8 cellular contexts compared by ENCODE assay signal in the genomic region with DNA sequence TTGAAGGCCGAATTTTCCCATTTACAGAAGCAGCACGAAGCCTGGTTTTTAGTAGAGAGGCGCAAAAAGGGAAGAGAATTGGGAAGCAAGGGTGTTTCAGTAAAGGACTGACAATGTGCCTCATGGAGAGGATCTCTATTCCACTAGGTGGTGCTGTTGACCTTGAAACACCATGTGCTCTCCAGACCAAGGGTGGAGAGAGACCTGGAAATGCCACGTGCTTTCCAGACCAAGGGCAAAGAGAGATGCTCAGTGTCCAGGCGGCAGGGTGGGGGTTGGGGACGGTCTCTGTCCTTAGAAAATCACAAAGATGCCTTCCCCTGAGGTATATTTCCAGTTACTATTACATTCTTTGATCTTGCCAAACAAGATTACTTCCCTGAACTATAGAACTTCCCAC.
DNase-seq lines count a peak whose midpoint lies in the region; ATAC-seq and TF ChIP-seq lines count a peak whose summit lies in the region.

No MANE protein-coding gene starts in this region.

- H3K9me2 ChIP-seq in GM23248 (ENCODE audit: insufficient read depth): no peaks in the 10 kb centered on the region

- H2AK5ac ChIP-seq in trophoblast cell (ENCODE audit: low read length): no peak overlapping the region

- no peak overlapping the region for H2BK12ac ChIP-seq in trophoblast cell (ENCODE audit: low read length)

- H3K79me2 ChIP-seq in GM23248 (ENCODE audit: insufficient read depth) (no peaks in the 10 kb centered on the region), trophoblast cell (ENCODE audit: control insufficient read depth, insufficient read depth, low read length, poor library complexity) (no peaks in the 10 kb centered on the region)

- peak; percentile 67 for TF ChIP-seq CTCF in epithelial cell of proximal tubule (conservative IDR thresholded peaks at IDR 0.05; ENCODE audit: low read depth, low read length)

- in situ Hi-C loops in GM23248 (cut with MboI): no loop called here

- no peak overlapping the region for H3K23ac ChIP-seq in trophoblast cell (ENCODE audit: low read length)

- intact Hi-C loops in aorta (cut with DNase I): no loop called here

- H3K14ac ChIP-seq in trophoblast cell (ENCODE audit: low read length): no peak overlapping the region

- no peak overlapping the region for H4K91ac ChIP-seq in trophoblast cell (ENCODE audit: low read depth, low read length)

- no peaks in the 10 kb centered on the region for H3K27me3 ChIP-seq in GM23248 (replicated peaks; ENCODE audit: insufficient read depth)
- H3K27me3 ChIP-seq in trophoblast cell (ENCODE audit: insufficient read depth, low read length): no peaks in the 10 kb centered on the region
- peaks cover 0 to 2% of the 10 kb centered on the region in 2 donors for H3K27me3 ChIP-seq in aorta (ENCODE audit: control insufficient read depth in 1 of 2, insufficient read depth in 2 of 2, low read length in 1 of 2)

- no peak overlapping the region for H3K27ac ChIP-seq in GM23248
- H3K27ac ChIP-seq in trophoblast cell (ENCODE audit: low read depth, low read length): no peak overlapping the region
- no peak overlapping the region for H3K27ac ChIP-seq in aorta (ENCODE audit: low read depth in 1 of 2, low read length in 2 of 2)

- H2AFZ ChIP-seq in GM23248: no peak overlapping the region
- H2AFZ ChIP-seq in trophoblast cell (ENCODE audit: insufficient read depth, low read length, poor library complexity): no peak overlapping the region

- H3K4me2 ChIP-seq in GM23248 (ENCODE audit: unreplicated experiment): no peak overlapping the region
- no peak overlapping the region for H3K4me2 ChIP-seq in trophoblast cell (ENCODE audit: low read length)

- WGBS in GM23248 (ENCODE audit: low coverage in 1 of 2, low lambda C conversion rate in 2 of 2, missing lambda C conversion rate in 2 of 2), 2 experiments: 32 to 36% methylated on average over 6 of the region's 6 CpGs
- WGBS in trophoblast cell (ENCODE audit: extremely low coverage, insufficient coverage, insufficient read length): no CpG with 5 or more reads among the region's 6 CpGs
- 70 to 74% methylated on average over 6 of the region's 6 CpGs for WGBS in aorta, 2 donors

- H3K4me1 ChIP-seq in GM23248 (ENCODE audit: insufficient read depth) (no peaks in the 10 kb centered on the region), trophoblast cell (ENCODE audit: control insufficient read depth in 1 of 2, insufficient read depth in 2 of 2, low read length in 2 of 2) (no peaks in the 10 kb centered on the region), aorta (ENCODE audit: control insufficient read depth in 1 of 2, insufficient read depth in 2 of 2, low read length in 2 of 2) (no peaks in the 10 kb centered on the region)

- ATAC-seq in HG03108 (IDR thresholded peaks at IDR 0.05; ENCODE audit: unreplicated experiment): no peak
- no peak for ATAC-seq in aorta (ENCODE audit: low FRiP score)

- no peaks in the 10 kb centered on the region for H4K20me1 ChIP-seq in GM23248 (ENCODE audit: insufficient read depth)

- no peaks in the 10 kb centered on the region for H3K79me1 ChIP-seq in trophoblast cell (ENCODE audit: low read length)

- H3K18ac ChIP-seq in trophoblast cell (ENCODE audit: low read length): no peak overlapping the region

- DNase-seq in AG08396 (ENCODE audit: low spot score) (peak; percentile 19), GM23248 (peak; percentile 68), OCI-M1 (lab: John Stamatoyannopoulos, UW) (peak; percentile 9), epithelial cell of proximal tubule (ENCODE audit: low read depth) (no peak), trophoblast cell (peak; percentile 46 to 86), NCI-H2107 (lab: John Stamatoyannopoulos, UW) (no peak), aorta (no peak)

- H3K36me3 ChIP-seq in GM23248 (ENCODE audit: low read depth) (no peaks in the 10 kb centered on the region), trophoblast cell (ENCODE audit: control insufficient read depth in 1 of 2, insufficient read depth in 2 of 2, low read length in 2 of 2) (peaks cover 0 to 3% of the 10 kb centered on the region in 2 experiments), aorta (ENCODE audit: control insufficient read depth in 1 of 2, insufficient read depth in 2 of 2, low read length in 1 of 2) (no peaks in the 10 kb centered on the region)

- H2BK5ac ChIP-seq in trophoblast cell (ENCODE audit: low read depth, low read length, poor library complexity): no peak overlapping the region

- H3K4ac ChIP-seq in trophoblast cell (ENCODE audit: low read depth, low read length): no peak overlapping the region

- H3K9ac ChIP-seq in GM23248 (no peak overlapping the region), trophoblast cell (ENCODE audit: low read length) (no peak overlapping the region)

- H3K4me3 ChIP-seq in GM23248 (no peak overlapping the region), epithelial cell of proximal tubule (ENCODE audit: low read depth, low read length) (no peak overlapping the region), trophoblast cell (ENCODE audit: low read depth, low read length) (no peak overlapping the region), aorta (ENCODE audit: low read length in 2 of 2) (no peak overlapping the region)

- no peaks in the 10 kb centered on the region for H3K9me3 ChIP-seq in GM23248 (ENCODE audit: low read depth)
- peaks cover 12% of the 10 kb centered on the region for H3K9me3 ChIP-seq in trophoblast cell (ENCODE audit: insufficient read depth, low read depth, low read length)
- H3K9me3 ChIP-seq in aorta (ENCODE audit: control insufficient read depth, low read length): peaks cover 9% of the 10 kb centered on the region

- H4K12ac ChIP-seq in trophoblast cell (ENCODE audit: low read depth, low read length): no peak overlapping the region

- no peaks in the 10 kb centered on the region for H3F3A ChIP-seq in GM23248 (ENCODE audit: insufficient read depth)

- H2BK120ac ChIP-seq in trophoblast cell (ENCODE audit: insufficient read depth, low read length, poor library complexity): no peak overlapping the region

- H4K8ac ChIP-seq in trophoblast cell (ENCODE audit: low read depth, low read length): no peak overlapping the region

Comparison
In these comparisons a context has a peak if more than half of its experiments do, and no peak if none do; other contexts are left out.
1. DNase-seq: peak in AG08396 (single experiment), GM23248 (single experiment), OCI-M1 (single experiment) and trophoblast cell (2 of 2); none in epithelial cell of proximal tubule (single experiment), NCI-H2107 (single experiment) and aorta (0 of 2).